ENCODE assay signal across 10 cellular contexts in genomic region chr13:40585911-40586471, GRCh38.
DNase-seq lines count a peak whose midpoint lies in the region; ATAC-seq and TF ChIP-seq lines count a peak whose summit lies in the region.
"Had no signal": no experiment of that assay in that cellular context is flagged by ENCODE, and none has a peak within 500 bp of the region (broad histone marks: within the 10 kb centered on the region; RNA-seq: fewer than 3 reads in every experiment).

No MANE protein-coding gene starts in this region.

- peak overlapping the region; percentile 83 for H3K27ac Mint-ChIP-seq in T-helper 17 cell
- H3K27ac Mint-ChIP-seq in stimulated activated naive B cell treated with anti-CD40 and anti-IgM and Interleukin-4, amounts not matched to agents 10 μg/mL and 1 μg/mL and 100 μg/mL, for 72 hours: peak overlapping the region; percentile 63
- H3K27ac Mint-ChIP-seq in activated T-helper 2 cell treated with anti-CD3 and anti-CD28 coated beads, Interferon-gamma antibody, Interleukin-2, Interleukin-4, amounts not matched to agents 10 μg/mL and 5 μg/mL and 100 μg/mL, durations not matched to agents 14 hours and 24 hours and 36 hours: no peak overlapping the region
- H3K27ac Mint-ChIP-seq: natural killer cell had no signal

- DNase-seq in heart left ventricle (no peak), Right ventricle myocardium superior (no peak), T-helper 17 cell (no peak), foreskin melanocyte (peak; percentile 82), left lobe of liver (ENCODE audit: low spot score) (no peak)
- no peak for DNase-seq in stimulated activated naive B cell treated with anti-CD40 and anti-IgM and Interleukin-4, amounts not matched to agents 10 μg/mL and 1 μg/mL and 100 μg/mL, for 72 hours
- DNase-seq in activated T-helper 2 cell treated with anti-CD3 and anti-CD28 coated beads, Interferon-gamma antibody, Interleukin-2, Interleukin-4, amounts not matched to agents 10 μg/mL and 5 μg/mL and 100 μg/mL, durations not matched to agents 14 hours and 24 hours and 36 hours (ENCODE audit: low spot score): no peak
- DNase-seq: endodermal cell, natural killer cell had no signal

- peaks cover 11 to 12% of the 10 kb centered on the region in 2 donors for H3K9me3 Mint-ChIP-seq in stimulated activated naive B cell treated with anti-CD40 and anti-IgM and Interleukin-4, amounts not matched to agents 10 μg/mL and 1 μg/mL and 100 μg/mL, for 72 hours
- peaks cover 19% of the 10 kb centered on the region for H3K9me3 Mint-ChIP-seq in activated T-helper 2 cell treated with anti-CD3 and anti-CD28 coated beads, Interferon-gamma antibody, Interleukin-2, Interleukin-4, amounts not matched to agents 10 μg/mL and 5 μg/mL and 100 μg/mL, durations not matched to agents 14 hours and 24 hours and 36 hours

- TF ChIP-seq POLR2A in heart left ventricle (IDR thresholded peaks at IDR 0.05): no peak

- TF ChIP-seq CTCF in heart left ventricle (IDR thresholded peaks at IDR 0.05): no peak

- ATAC-seq in heart left ventricle (no peak), Right ventricle myocardium superior (ENCODE audit: poor library complexity) (no peak), T-helper 17 cell (no peak), left lobe of liver (no peak), HG02623 (IDR thresholded peaks at IDR 0.05; ENCODE audit: unreplicated experiment) (no peak)
- ATAC-seq in stimulated activated naive B cell treated with anti-CD40 and anti-IgM and Interleukin-4, amounts not matched to agents 10 μg/mL and 1 μg/mL and 100 μg/mL, for 72 hours (replicated peaks): no peak
- ATAC-seq: natural killer cell had no signal

- H3K4me3 Mint-ChIP-seq in T-helper 17 cell: no peak overlapping the region
- H3K4me3 Mint-ChIP-seq in stimulated activated naive B cell treated with anti-CD40 and anti-IgM and Interleukin-4, amounts not matched to agents 10 μg/mL and 1 μg/mL and 100 μg/mL, for 72 hours: no peak overlapping the region
- no peak overlapping the region for H3K4me3 Mint-ChIP-seq in activated T-helper 2 cell treated with anti-CD3 and anti-CD28 coated beads, Interferon-gamma antibody, Interleukin-2, Interleukin-4, amounts not matched to agents 10 μg/mL and 5 μg/mL and 100 μg/mL, durations not matched to agents 14 hours and 24 hours and 36 hours (ENCODE audit: low read depth)
- H3K4me3 Mint-ChIP-seq: endodermal cell, natural killer cell had no signal

- peaks cover 69% of the 10 kb centered on the region for H3K4me1 Mint-ChIP-seq in T-helper 17 cell
- peaks cover 57 to 92% of the 10 kb centered on the region in 2 donors for H3K4me1 Mint-ChIP-seq in stimulated activated naive B cell treated with anti-CD40 and anti-IgM and Interleukin-4, amounts not matched to agents 10 μg/mL and 1 μg/mL and 100 μg/mL, for 72 hours
- H3K4me1 Mint-ChIP-seq in activated T-helper 2 cell treated with anti-CD3 and anti-CD28 coated beads, Interferon-gamma antibody, Interleukin-2, Interleukin-4, amounts not matched to agents 10 μg/mL and 5 μg/mL and 100 μg/mL, durations not matched to agents 14 hours and 24 hours and 36 hours (ENCODE audit: low read depth): peaks cover 70% of the 10 kb centered on the region

- H3K36me3 Mint-ChIP-seq in T-helper 17 cell (ENCODE audit: low read depth): no peaks in the 10 kb centered on the region
- peaks cover 13 to 25% of the 10 kb centered on the region in 2 donors for H3K36me3 Mint-ChIP-seq in stimulated activated naive B cell treated with anti-CD40 and anti-IgM and Interleukin-4, amounts not matched to agents 10 μg/mL and 1 μg/mL and 100 μg/mL, for 72 hours
- H3K36me3 Mint-ChIP-seq in activated T-helper 2 cell treated with anti-CD3 and anti-CD28 coated beads, Interferon-gamma antibody, Interleukin-2, Interleukin-4, amounts not matched to agents 10 μg/mL and 5 μg/mL and 100 μg/mL, durations not matched to agents 14 hours and 24 hours and 36 hours (ENCODE audit: low read depth): peaks cover 35% of the 10 kb centered on the region

- WGBS in heart left ventricle, 4 donors: 42 to 55% (median 48%) methylated on average over 1 of the region's 1 CpG

- peaks cover 0 to 16% (median 7%) of the 10 kb centered on the region in 12 donors for H3K9me3 ChIP-seq in heart left ventricle
- H3K9me3 ChIP-seq in T-helper 17 cell (ENCODE audit: control insufficient read depth, low read length, poor library complexity, severe bottlenecking): no peaks in the 10 kb centered on the region

- no peak overlapping the region for H3K4me3 ChIP-seq in heart left ventricle

- H3K27me3 Mint-ChIP-seq in T-helper 17 cell: no peaks in the 10 kb centered on the region
- no peaks in the 10 kb centered on the region for H3K27me3 Mint-ChIP-seq in stimulated activated naive B cell treated with anti-CD40 and anti-IgM and Interleukin-4, amounts not matched to agents 10 μg/mL and 1 μg/mL and 100 μg/mL, for 72 hours
- no peaks in the 10 kb centered on the region for H3K27me3 Mint-ChIP-seq in activated T-helper 2 cell treated with anti-CD3 and anti-CD28 coated beads, Interferon-gamma antibody, Interleukin-2, Interleukin-4, amounts not matched to agents 10 μg/mL and 5 μg/mL and 100 μg/mL, durations not matched to agents 14 hours and 24 hours and 36 hours (ENCODE audit: low read depth)

- H3K27me3 ChIP-seq in heart left ventricle: no peaks in the 10 kb centered on the region

- intact Hi-C loops in heart left ventricle (cut with DNase I) (loop anchor here in 4 of 10 donors (5.0 to 10.0 kb wide), 4 partner anchors 79 to 511 kb away; partner anchors contain the start of gene FOXO1 (in 3 of the 4)), Right ventricle myocardium superior (cut with DNase I) (loop anchor here (10.0 kb wide), 1 partner anchor 79 kb away; the partner anchor contains the start of gene FOXO1)
- intact Hi-C loops in activated T-helper 2 cell treated with anti-CD3 and anti-CD28 coated beads, Interferon-gamma antibody, Interleukin-2, Interleukin-4, amounts not matched to agents 10 μg/mL and 5 μg/mL and 100 μg/mL, durations not matched to agents 14 hours and 24 hours and 36 hours (cut with micrococcal nuclease): no loop called here

- no peaks in the 10 kb centered on the region for H3K36me3 ChIP-seq in heart left ventricle

- H3K27ac ChIP-seq in heart left ventricle: peak overlapping the region in 9 of 12 donors; percentile 18 to 70 (median 28)

- H3K4me1 ChIP-seq in heart left ventricle: peaks cover 21 to 85% (median 72%) of the 10 kb centered on the region in 12 donors
